In the genomic region with DNA sequence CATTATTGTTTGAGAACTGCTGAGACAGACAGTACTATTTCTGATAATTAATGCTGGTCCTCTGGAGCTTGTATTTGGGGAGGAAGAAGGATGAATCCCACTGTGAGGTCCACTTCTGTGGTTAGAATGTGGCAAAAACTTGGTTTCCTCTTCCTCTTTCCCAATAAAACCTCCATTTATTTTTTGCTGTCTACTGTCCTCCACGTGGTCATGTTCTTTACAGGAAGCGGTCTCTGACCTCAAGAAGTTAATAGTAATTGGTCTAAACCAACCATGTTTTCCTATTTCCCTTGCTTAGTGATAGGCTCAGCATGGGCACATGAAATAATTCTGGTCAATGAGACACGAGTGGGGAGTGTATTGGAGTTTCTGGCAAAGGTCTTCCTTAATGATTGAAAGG, we compare ENCODE assay signal across 37 cellular contexts. TPM values are rescaled to one million over a fixed set of nuclear protein-coding genes. Genes with fewer than 3 reads are reported as not detected.
DNase-seq lines count a peak whose midpoint lies in the region; ATAC-seq, FAIRE-seq and TF ChIP-seq lines count a peak whose summit lies in the region.
"Had no signal": no experiment of that assay in that cellular context is flagged by ENCODE, and none has a peak within 500 bp of the region (broad histone marks: within the 10 kb centered on the region; RNA-seq: fewer than 3 reads in every experiment).

No MANE protein-coding gene starts in this region.

- H3K4me1 ChIP-seq in K562 (replicated peaks in 1 of 2; ENCODE audit: control insufficient read depth in 2 of 2, insufficient read depth in 2 of 2, low read length in 2 of 2) = peaks cover 7 to 17% of the 10 kb centered on the region in 2 experiments; a peak in 3 of 5 replicates
- H3K4me1 ChIP-seq in upper lobe of right lung = no peaks in the 10 kb centered on the region
- H3K4me1 ChIP-seq: breast epithelium had no signal

- ATAC-seq in K562 (no peak), upper lobe of right lung (peak; percentile 66), sciatic nerve (no peak), GM21528 (IDR thresholded peaks at IDR 0.05; ENCODE audit: low FRiP score, unreplicated experiment) (no peak)
- no peak for ATAC-seq in activated T-cell treated with anti-CD3 and anti-CD28 coated beads, Interleukin-2, amount 50 U/mL, for 72 hours (replicated peaks in 1 of 2)
- ATAC-seq: activated CD4-positive, alpha-beta T cell treated with anti-CD3 and anti-CD28 coated beads for 36 hours; left cardiac atrium; stimulated activated memory B cell treated with anti-CD40 and anti-IgM and Interleukin-4, amounts not matched to agents 10 μg/mL and 1 μg/mL and 100 μg/mL, for 72 hours had no signal

- peak overlapping the region; percentile 77 for H2AFZ ChIP-seq in K562 (ENCODE audit: low read depth, low read length)

- no peak overlapping the region for H3K9ac ChIP-seq in K562 (ENCODE audit: insufficient read depth in 1 of 2, low read depth in 2 of 2, low read length in 2 of 2)

- H3K36me3 ChIP-seq in K562 (ENCODE audit: control insufficient read depth, insufficient read depth, low read length) = no peaks in the 10 kb centered on the region
- no peaks in the 10 kb centered on the region for H3K36me3 ChIP-seq in upper lobe of right lung
- H3K36me3 ChIP-seq: breast epithelium had no signal

- H3K4me1 Mint-ChIP-seq in activated T-cell treated with anti-CD3 and anti-CD28 coated beads, Interleukin-2, amount 50 U/mL, for 72 hours (ENCODE audit: low read depth) = no peaks in the 10 kb centered on the region
- H3K4me1 Mint-ChIP-seq: activated CD4-positive, alpha-beta T cell treated with anti-CD3 and anti-CD28 coated beads for 36 hours; activated naive CD8-positive, alpha-beta T cell treated with anti-CD3 and anti-CD28 coated beads for 36 hours; nephron had no signal

- intact Hi-C loops in K562 (cut with micrococcal nuclease) = no loop called here
- intact Hi-C loops in upper lobe of right lung (cut with DNase I) = no loop called here
- intact Hi-C loops in sciatic nerve (cut with DNase I) = no loop called here

- H3K4me3 ChIP-seq in K562 = no peak overlapping the region
- H3K4me3 ChIP-seq in upper lobe of right lung = no peak overlapping the region
- H3K4me3 ChIP-seq: breast epithelium, SK-N-MC had no signal

- BruUV-seq in K562 (replicated peaks; lab: Mats Ljungman, UMichigan) = no TSS peak

- 38% methylated on average over 3 of the region's 3 CpGs for WGBS in K562 (ENCODE audit: insufficient coverage, low coverage, missing lambda C conversion rate)

- no peaks in the 10 kb centered on the region for H4K20me1 ChIP-seq in K562 (replicated peaks; ENCODE audit: control insufficient read depth, insufficient read depth, low read length)

- TF ChIP-seq EP300 in K562 (IDR thresholded peaks at IDR 0.05; ENCODE audit: low read length) = no peak

- H3K79me2 ChIP-seq in K562 (ENCODE audit: control insufficient read depth, insufficient read depth, low read length) = no peaks in the 10 kb centered on the region

- no peaks in the 10 kb centered on the region for H3K9me3 Mint-ChIP-seq in activated T-cell treated with anti-CD3 and anti-CD28 coated beads, Interleukin-2, amount 50 U/mL, for 72 hours
- H3K9me3 Mint-ChIP-seq: activated naive CD8-positive, alpha-beta T cell treated with anti-CD3 and anti-CD28 coated beads for 36 hours; IgD-negative memory B cell; nephron; stimulated activated memory B cell treated with anti-CD40 and anti-IgM and Interleukin-4, amounts not matched to agents 10 μg/mL and 1 μg/mL and 100 μg/mL, for 72 hours had no signal

- DNase-seq in KG1 (lab: John Stamatoyannopoulos, UW) (peak; percentile 5), NOMO-1 (lab: John Stamatoyannopoulos, UW; ENCODE audit: unreplicated experiment in 2 of 2) (peak; percentile 66 to 90), K562 (ENCODE audit: extremely low read depth in 1 of 4, low spot score in 3 of 4) (no peak), upper lobe of right lung (no peak), sciatic nerve (ENCODE audit: low spot score) (no peak)
- no peak for DNase-seq in activated T-cell treated with anti-CD3 and anti-CD28 coated beads, Interleukin-2, amount 50 U/mL, for 72 hours
- DNase-seq: activated CD4-positive, alpha-beta T cell treated with anti-CD3 and anti-CD28 coated beads for 36 hours; activated effector memory CD4-positive, alpha-beta T cell treated with anti-CD3 and anti-CD28 coated beads, Interleukin-2, amount 50 U/mL, for 16 hours; activated naive CD8-positive, alpha-beta T cell treated with anti-CD3 and anti-CD28 coated beads for 36 hours; activated T-cell treated with anti-CD3 and anti-CD28 coated beads for 4 hours; anterior cingulate cortex; Calu3; DMS79 treated with DMSO at 0.1 percent for 48 hours; effector CD8-positive, alpha-beta T cell; GDM1; hypothalamus; left cardiac atrium; NCI-H1436; NCI-H2081 treated with DMSO at 0.1 percent for 48 hours; NCI-H2227 treated with DMSO at 0.1 percent for 48 hours; NCI-H526 treated with DMSO at 0.1 percent for 48 hours; stimulated activated CD4-positive, alpha-beta T cell treated with anti-CD3 and anti-CD28 coated beads, Interleukin-15, amount 100 ng/mL, for 24 hours; substantia nigra; T-helper 2 cell; trophoblast cell had no signal

- no peak overlapping the region for H3K27ac Mint-ChIP-seq in activated T-cell treated with anti-CD3 and anti-CD28 coated beads, Interleukin-2, amount 50 U/mL, for 72 hours
- H3K27ac Mint-ChIP-seq: activated CD4-positive, alpha-beta T cell treated with anti-CD3 and anti-CD28 coated beads for 36 hours; activated naive CD8-positive, alpha-beta T cell treated with anti-CD3 and anti-CD28 coated beads for 36 hours; IgD-negative memory B cell; nephron; stimulated activated memory B cell treated with anti-CD40 and anti-IgM and Interleukin-4, amounts not matched to agents 10 μg/mL and 1 μg/mL and 100 μg/mL, for 72 hours had no signal

- FAIRE-seq in K562 (lab: Jason Lieb, UNC) = no peak

- H3K4me3 Mint-ChIP-seq in activated T-cell treated with anti-CD3 and anti-CD28 coated beads, Interleukin-2, amount 50 U/mL, for 72 hours = no peak overlapping the region
- H3K4me3 Mint-ChIP-seq: activated CD4-positive, alpha-beta T cell treated with anti-CD3 and anti-CD28 coated beads for 36 hours; activated naive CD8-positive, alpha-beta T cell treated with anti-CD3 and anti-CD28 coated beads for 36 hours; IgD-negative memory B cell; nephron; stimulated activated memory B cell treated with anti-CD40 and anti-IgM and Interleukin-4, amounts not matched to agents 10 μg/mL and 1 μg/mL and 100 μg/mL, for 72 hours had no signal

- no peak for TF ChIP-seq POLR2A in K562 (conservative IDR thresholded peaks at IDR 0.05)

- CTCF ChIA-PET in K562 (lab: Yijun Ruan, JAX; ENCODE audit: low intra/inter-chr PET ratio) = no interaction called here

- H3K9me3 ChIP-seq in K562 (replicated peaks; ENCODE audit: control insufficient read depth, insufficient read depth, low read depth, low read length) (peaks cover 4% of the 10 kb centered on the region; the same call in 1 of the 2 replicates), upper lobe of right lung (no peaks in the 10 kb centered on the region)
- H3K9me3 ChIP-seq: breast epithelium had no signal

- POLR2A ChIA-PET in K562 (lab: Yijun Ruan, JAX) = interaction anchor here (0.5 kb wide), 1 partner anchor 49 kb away, joined by 3 read pairs; no protein-coding TSS in a partner anchor

- H3K27me3 ChIP-seq in K562 (ENCODE audit: control insufficient read depth in 2 of 2, insufficient read depth in 2 of 2, low read length in 2 of 2) (no peaks in the 10 kb centered on the region), upper lobe of right lung (no peaks in the 10 kb centered on the region)
- H3K27me3 ChIP-seq: breast epithelium had no signal

- TF ChIP-seq RAD21 in K562 (CRISPR knock-in tag; conservative IDR thresholded peaks at IDR 0.05 in 1 of 2, IDR thresholded peaks at IDR 0.05 in 1 of 2) = no peak

- H3K36me3 Mint-ChIP-seq in activated T-cell treated with anti-CD3 and anti-CD28 coated beads, Interleukin-2, amount 50 U/mL, for 72 hours (ENCODE audit: insufficient read depth in 2 of 2) = no peaks in the 10 kb centered on the region
- H3K36me3 Mint-ChIP-seq: activated naive CD8-positive, alpha-beta T cell treated with anti-CD3 and anti-CD28 coated beads for 36 hours; IgD-negative memory B cell; stimulated activated memory B cell treated with anti-CD40 and anti-IgM and Interleukin-4, amounts not matched to agents 10 μg/mL and 1 μg/mL and 100 μg/mL, for 72 hours had no signal

- TF ChIP-seq CTCF in K562 (IDR thresholded peaks at IDR 0.05 in 2 of 3, conservative IDR thresholded peaks at IDR 0.05 in 1 of 3; ENCODE audit: insufficient read depth in 2 of 3, low read depth in 1 of 3, low read length in 3 of 3) (no peak), upper lobe of right lung (IDR thresholded peaks at IDR 0.05) (no peak)

- H3K27me3 Mint-ChIP-seq in activated T-cell treated with anti-CD3 and anti-CD28 coated beads, Interleukin-2, amount 50 U/mL, for 72 hours (ENCODE audit: low read depth) = peaks cover 13% of the 10 kb centered on the region

- H3K4me2 ChIP-seq in K562 (ENCODE audit: insufficient read depth, low read length) = no peak overlapping the region

- in situ Hi-C loops in K562 (cut with MboI) = no loop called here

- H3K9me1 ChIP-seq in K562 (ENCODE audit: control insufficient read depth, insufficient read depth, low read length) = no peaks in the 10 kb centered on the region

- H3K27ac ChIP-seq in K562 (ENCODE audit: extremely low read depth, low read depth, low read length) (no peak overlapping the region), upper lobe of right lung (no peak overlapping the region)
- H3K27ac ChIP-seq: breast epithelium, SK-N-MC had no signal

RNA-seq across cellular contexts. Expression of a gene that starts 33.8 kb away (rescaled TPM):
- 0.39 and 0.46 TPM in 2 replicates for total RNA-seq in K562 (2011; cell fraction: chromatin; rRNA removed; ENCODE audit: low replicate concordance)
- 0.33 and 0.39 TPM in 2 replicates for total RNA-seq in K562 (2011; cell fraction: nucleolus; rRNA removed)
- total RNA-seq in K562 (2011; cell fraction: nucleoplasm; rRNA removed) = 0.51 and 0.84 TPM in 2 replicates
- 0.50 and 1.1 TPM in 2 replicates for total RNA-seq in K562 (2014; rRNA removed)
- 0.80 and 0.83 TPM in 2 replicates for total RNA-seq in K562 (2014; rRNA removed; fragmentation: Illumina TruSeq; extraction: Trizol)
- total RNA-seq in K562 (2015; rRNA removed; fragmentation: Illumina TruSeq; extraction: Trizol) = 0.76 and 0.87 TPM in 2 replicates
- 0.95 and 1.1 TPM in 2 replicates for total RNA-seq in K562 (2021)
- 0.43 and 0.85 TPM in 2 replicates for polyA plus RNA-seq in K562 (2011; rRNA removed)
- polyA plus RNA-seq in K562 (2011; cell fraction: cytosol; rRNA removed) = 0.38 and 0.52 TPM in 2 replicates
- polyA plus RNA-seq in K562 (2011; cell fraction: nucleus; rRNA removed) = 0.24 and 1.1 TPM in 2 replicates
- polyA plus RNA-seq in K562 (2012) = 1.2 and 1.9 TPM in 2 replicates
- polyA plus RNA-seq in K562 (2014; fragmentation: Illumina TruSeq; extraction: Trizol) = 0.78 and 1.1 TPM in 2 replicates
- polyA plus RNA-seq in K562 (2014; fragmentation: Nextera tagmentation; extraction: Ambion mirVana) = under 1 TPM; 0.23 to 0.45 TPM
- 1.1 and 1.2 TPM in 2 replicates for polyA plus RNA-seq in K562 (2014; rRNA removed)
- 0.21 and 0.67 TPM in 2 replicates for polyA minus RNA-seq in K562 (2011; rRNA and poly(A)+ RNA removed)
- 0.57 TPM in 1 of 2 replicates, not detected in the other for polyA minus RNA-seq in K562 (2011; cell fraction: cytosol; rRNA and poly(A)+ RNA removed)
- 0.22 and 0.40 TPM in 2 replicates for polyA minus RNA-seq in K562 (2011; cell fraction: nucleus; rRNA and poly(A)+ RNA removed)
- not detected for total RNA-seq in upper lobe of right lung
- total RNA-seq in activated T-cell treated with anti-CD3 and anti-CD28 coated beads, Interleukin-2, amount 50 U/mL, for 72 hours = not detected
- 22.6 TPM for total RNA-seq in sciatic nerve
- total RNA-seq: activated CD4-positive, alpha-beta T cell treated with anti-CD3 and anti-CD28 coated beads for 36 hours; activated naive CD8-positive, alpha-beta T cell treated with anti-CD3 and anti-CD28 coated beads for 36 hours; Calu3; left cardiac atrium; lung microvascular endothelial cell; MCF 10A; mucosa of gallbladder; osteoblast; RPMI7951 had no signal
- polyA plus RNA-seq: CD14-positive monocyte, IgD-negative memory B cell had no signal

RNA-seq across cellular contexts. Expression of a gene that starts 47.1 kb away (rescaled TPM):
- 589 and 727 TPM in 2 replicates for total RNA-seq in K562 (2011; cell fraction: chromatin; rRNA removed; ENCODE audit: low replicate concordance)
- total RNA-seq in K562 (2011; cell fraction: nucleolus; rRNA removed) = 260 and 276 TPM in 2 replicates
- 490 and 887 TPM in 2 replicates for total RNA-seq in K562 (2011; cell fraction: nucleoplasm; rRNA removed)
- 111 and 151 TPM in 2 replicates for total RNA-seq in K562 (2014; rRNA removed)
- total RNA-seq in K562 (2014; rRNA removed; fragmentation: Illumina TruSeq; extraction: Trizol) = 184 and 197 TPM in 2 replicates
- 140 and 148 TPM in 2 replicates for total RNA-seq in K562 (2015; rRNA removed; fragmentation: Illumina TruSeq; extraction: Trizol)
- 199 and 214 TPM in 2 replicates for total RNA-seq in K562 (2021)
- polyA plus RNA-seq in K562 (2011; rRNA removed) = 157 and 276 TPM in 2 replicates
- 122 and 401 TPM in 2 replicates for polyA plus RNA-seq in K562 (2011; cell fraction: cytosol; rRNA removed)
- 204 and 318 TPM in 2 replicates for polyA plus RNA-seq in K562 (2011; cell fraction: nucleus; rRNA removed)
- 162 and 213 TPM in 2 replicates for polyA plus RNA-seq in K562 (2012)
- polyA plus RNA-seq in K562 (2014; fragmentation: Illumina TruSeq; extraction: Trizol) = 161 and 185 TPM in 2 replicates
- polyA plus RNA-seq in K562 (2014; fragmentation: Nextera tagmentation; extraction: Ambion mirVana) = 10 to 100 TPM; 49.9 to 64.3 TPM
- 102 and 116 TPM in 2 replicates for polyA plus RNA-seq in K562 (2014; rRNA removed)
- 397 and 705 TPM in 2 replicates for polyA minus RNA-seq in K562 (2011; rRNA and poly(A)+ RNA removed)
- polyA minus RNA-seq in K562 (2011; cell fraction: cytosol; rRNA and poly(A)+ RNA removed) = 224 and 329 TPM in 2 replicates
- 155 and 218 TPM in 2 replicates for polyA minus RNA-seq in K562 (2011; cell fraction: nucleus; rRNA and poly(A)+ RNA removed)
- total RNA-seq in upper lobe of right lung = 25.2 TPM
- total RNA-seq in activated T-cell treated with anti-CD3 and anti-CD28 coated beads, Interleukin-2, amount 50 U/mL, for 72 hours = 10 to 100 TPM; 72.1 to 77.0 TPM
- 12.7 TPM for total RNA-seq in sciatic nerve
- total RNA-seq: Calu3, lung microvascular endothelial cell, MCF 10A, RPMI7951 had no signal

Comparison
In these comparisons a context has a peak if more than half of its experiments do, and no peak if none do; other contexts are left out.
1. DNase-seq: peak in KG1 (single experiment) and NOMO-1 (2 of 2); none in K562 (0 of 4), upper lobe of right lung (single experiment), activated T-cell treated with anti-CD3 and anti-CD28 coated beads, Interleukin-2, amount 50 U/mL, for 72 hours (0 of 2) and sciatic nerve (single experiment).
2. RNA of a gene that starts 33.8 kb away (total RNA-seq): 22.6 TPM in sciatic nerve (single experiment); 0.33 to 1.1 TPM in K562, not detected in upper lobe of right lung (single experiment) and not detected in activated T-cell treated with anti-CD3 and anti-CD28 coated beads, Interleukin-2, amount 50 U/mL, for 72 hours; every median in the first group is over 10 times any median in the second.